Comparison of ENCODE assay signal across 15 cellular contexts in genomic region chr1:204858381-204858821, GRCh38. TPM values are rescaled to one million over a fixed set of nuclear protein-coding genes. Genes with fewer than 3 reads are reported as not detected.
DNase-seq lines count a peak whose midpoint lies in the region; ATAC-seq and TF ChIP-seq lines count a peak whose summit lies in the region.
"Had no signal": no experiment of that assay in that cellular context is flagged by ENCODE, and none has a peak within 500 bp of the region (broad histone marks: within the 10 kb centered on the region; RNA-seq: fewer than 3 reads in every experiment).

No MANE protein-coding gene starts in this region.

- H3K4me3 ChIP-seq in foreskin fibroblast (ENCODE audit: low read depth in 1 of 2, low read length in 2 of 2), result no peak overlapping the region
- H3K4me3 ChIP-seq: heart left ventricle, tibial artery had no signal

- ATAC-seq in GM19395 (IDR thresholded peaks at IDR 0.05; ENCODE audit: unreplicated experiment), result no peak
- ATAC-seq in HG02840 (IDR thresholded peaks at IDR 0.05; ENCODE audit: low FRiP score, unreplicated experiment), result no peak
- ATAC-seq: heart left ventricle had no signal

- no peak for TF ChIP-seq CTCF in foreskin fibroblast (IDR thresholded peaks at IDR 0.05; ENCODE audit: low read depth, low read length)

- DNase-seq in A172 (ENCODE audit: low spot score) (peak; percentile 25), H4 (ENCODE audit: low spot score) (peak; percentile 11), NCI-H524 (lab: John Stamatoyannopoulos, UW) (peak; percentile 61 to 71), foreskin fibroblast (peak; percentile 5 to 30), posterior vena cava (ENCODE audit: low spot score) (no peak)
- DNase-seq in activated CD8-positive, alpha-beta memory T cell treated with anti-CD3 and anti-CD28 coated beads for 24 hours, result no peak
- DNase-seq: DND-41; heart left ventricle; kidney glomerular epithelial cell; SK-N-SH; stimulated activated CD4-positive, alpha-beta T cell treated with anti-CD3 and anti-CD28 coated beads, Interleukin-1b, Interleukin-23, amount 100 ng/mL, for 48 hours; tibial artery had no signal

- intact Hi-C loops in posterior vena cava (cut with DNase I), result no loop called here

RNA-seq across cellular contexts. Expression of gene NFASC, which starts 12.3 kb away (rescaled TPM):
- 19.8 and 33.3 TPM in 2 replicates for total RNA-seq in A172 (2014; rRNA removed; shearing (Covaris generic))
- total RNA-seq in H4 (2014; rRNA removed; shearing (Covaris generic)), result 3.1 and 3.2 TPM in 2 replicates
- total RNA-seq in posterior vena cava, result 10 to 100 TPM; 57.1 to 76.8 TPM
- total RNA-seq: endothelial cell of umbilical vein had no signal

Comparison
In these comparisons a context has a peak if more than half of its experiments do, and no peak if none do; other contexts are left out.
1. DNase-seq: peak in A172 (single experiment), H4 (single experiment), NCI-H524 (2 of 2) and foreskin fibroblast (2 of 2); none in posterior vena cava (single experiment) and activated CD8-positive, alpha-beta memory T cell treated with anti-CD3 and anti-CD28 coated beads for 24 hours (single experiment).